Comparison of ENCODE assay signal across 10 cellular contexts in the genomic region with DNA sequence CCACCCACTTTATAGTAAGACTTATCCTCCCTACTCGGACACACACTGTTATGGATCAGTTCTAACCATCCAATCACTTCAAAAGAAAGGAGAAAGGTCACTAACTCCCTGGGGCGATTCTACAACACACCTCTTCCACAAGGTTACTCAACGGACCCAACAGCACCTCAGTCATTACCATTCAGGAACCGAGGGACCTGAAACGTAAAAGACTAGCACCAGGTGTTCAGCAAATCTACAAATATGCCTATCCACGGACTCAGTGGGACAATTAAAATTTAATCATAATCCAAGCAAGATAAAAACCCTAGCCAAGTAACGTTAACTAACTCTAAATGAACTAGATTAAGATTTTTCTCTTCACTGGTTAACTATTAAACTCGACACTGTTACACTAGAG. TPM values are rescaled to one million over a fixed set of nuclear protein-coding genes. Genes with fewer than 3 reads are reported as not detected.
DNase-seq lines count a peak whose midpoint lies in the region; ATAC-seq, FAIRE-seq and TF ChIP-seq lines count a peak whose summit lies in the region.
"Had no signal": no experiment of that assay in that cellular context is flagged by ENCODE, and none has a peak within 500 bp of the region (broad histone marks: within the 10 kb centered on the region; RNA-seq: fewer than 3 reads in every experiment).

No MANE protein-coding gene starts in this region.

- no peak overlapping the region for H2AFZ ChIP-seq in fibroblast of lung (ENCODE audit: low read length)

- no peaks in the 10 kb centered on the region for H3K27me3 ChIP-seq in fibroblast of lung (ENCODE audit: control insufficient read depth, insufficient read depth, low read length)
- H3K27me3 ChIP-seq in psoas muscle (ENCODE audit: insufficient read depth in 3 of 3, low read length in 2 of 3): no peaks in the 10 kb centered on the region

- H3K9me3 ChIP-seq in fibroblast of lung (ENCODE audit: control insufficient read depth, insufficient read depth, low read depth, low read length): no peaks in the 10 kb centered on the region
- H3K9me3 ChIP-seq in psoas muscle: no peaks in the 10 kb centered on the region

- peaks cover 4% of the 10 kb centered on the region for H4K20me1 ChIP-seq in fibroblast of lung (ENCODE audit: control insufficient read depth, extremely low read depth, insufficient read depth, low read length)

- peak overlapping the region; percentile 82 for H3K4me2 ChIP-seq in fibroblast of lung (ENCODE audit: extremely low read depth, insufficient read depth, low read length)

- peak overlapping the region; percentile 86 for H3K4me3 ChIP-seq in GM12864 (ENCODE audit: low read depth, low read length)
- H3K4me3 ChIP-seq in fibroblast of lung (replicated peaks in 1 of 4; ENCODE audit: control extremely low read depth in 1 of 4, insufficient read depth in 1 of 4, low read depth in 3 of 4, low read length in 4 of 4): peak overlapping the region; percentile 63 to 99 (median 94)
- peak overlapping the region; percentile 76 for H3K4me3 ChIP-seq in psoas muscle

- peaks cover 82% of the 10 kb centered on the region for H3K79me2 ChIP-seq in fibroblast of lung (ENCODE audit: control insufficient read depth, insufficient read depth, low read length)

- DNase-seq in GM12864 (ENCODE audit: low read depth) (no peak), RCC 7860 (ENCODE audit: low spot score) (peak; percentile 9), fibroblast of lung (ENCODE audit: low read depth in 2 of 2) (no peak), psoas muscle (no peak), iPS-NIHi11 (ENCODE audit: low spot score) (no peak), D721Med (ENCODE audit: insufficient read length, low spot score) (no peak), mesenteric fat pad (ENCODE audit: low spot score) (no peak)

- ATAC-seq in psoas muscle (no peak), GM21717 (IDR thresholded peaks at IDR 0.05; ENCODE audit: unreplicated experiment) (no peak)

- H3K4me1 ChIP-seq in fibroblast of lung (ENCODE audit: control insufficient read depth, extremely low read depth, insufficient read depth, low read length) (peaks cover 2% of the 10 kb centered on the region), psoas muscle (peaks cover 36% of the 10 kb centered on the region)

- H3K9ac ChIP-seq in fibroblast of lung (ENCODE audit: insufficient read depth, low read length): peak overlapping the region; percentile 85

- peak overlapping the region; percentile 92 for H3K27ac ChIP-seq in fibroblast of lung (ENCODE audit: insufficient read depth, low read length)
- peak overlapping the region; percentile 98 for H3K27ac ChIP-seq in psoas muscle

- TF ChIP-seq CTCF in GM12864 (IDR thresholded peaks at IDR 0.05; ENCODE audit: low read depth, low read length, missing control alignments) (no peak), fibroblast of lung (conservative IDR thresholded peaks at IDR 0.05 in 1 of 2, IDR thresholded peaks at IDR 0.05 in 1 of 2; ENCODE audit: low read depth in 1 of 2, low read length in 2 of 2) (no peak), psoas muscle (IDR thresholded peaks at IDR 0.05) (no peak), D721Med (IDR thresholded peaks at IDR 0.05; ENCODE audit: insufficient read depth, missing control alignments) (no peak)

- FAIRE-seq in RCC 7860 (lab: Jason Lieb, UNC) (no peak), D721Med (lab: Jason Lieb, UNC) (no peak)

- 0 to 1% (median 1%) methylated on average over 8 of the region's 8 CpGs for WGBS in psoas muscle, 3 donors

- peaks cover 8% of the 10 kb centered on the region for H3K36me3 ChIP-seq in fibroblast of lung (ENCODE audit: control insufficient read depth, insufficient read depth, low read length)
- H3K36me3 ChIP-seq in psoas muscle (ENCODE audit: insufficient read depth in 1 of 2, low read depth in 1 of 2): peaks cover 8 to 42% of the 10 kb centered on the region in 2 donors

- intact Hi-C loops in psoas muscle (cut with DNase I): loop anchor here (5.0 kb wide), 2 partner anchors 37 to 42 kb away; a partner anchor contains a TSS

RNA-seq across cellular contexts. Expression of a gene that starts 1.6 kb away (rescaled TPM):
- total RNA-seq in fibroblast of lung (9.2 and 14.5 TPM in 2 replicates), psoas muscle (10 to 100 TPM; 27.2 to 39.7 (median 31.4) TPM), mesenteric fat pad (37.7 TPM)
- polyA plus RNA-seq in fibroblast of lung (18.8 and 26.4 TPM in 2 replicates), psoas muscle (10 to 100 TPM; 23.8 to 35.1 (median 25.0) TPM)
- 56.0 and 65.2 TPM in 2 replicates for polyA plus RNA-seq in fibroblast of lung (2012)
- polyA minus RNA-seq in fibroblast of lung (ENCODE audit: low replicate concordance): 15.6 and 16.1 TPM in 2 replicates

RNA-seq across cellular contexts. Expression of a gene that starts 2.6 kb away (rescaled TPM):
- total RNA-seq in fibroblast of lung (32.4 and 44.4 TPM in 2 replicates), psoas muscle (10 to 100 TPM; 14.8 to 19.6 (median 16.4) TPM), mesenteric fat pad (23.0 TPM)
- polyA plus RNA-seq in fibroblast of lung (26.1 and 27.3 TPM in 2 replicates), psoas muscle (10 to 100 TPM; 20.2 to 30.4 (median 28.2) TPM)
- 31.7 and 33.3 TPM in 2 replicates for polyA plus RNA-seq in fibroblast of lung (2012)
- polyA minus RNA-seq in fibroblast of lung (ENCODE audit: low replicate concordance): 23.4 and 23.7 TPM in 2 replicates

RNA-seq across cellular contexts. Expression of a gene that starts 18.2 kb away (rescaled TPM):
- total RNA-seq in fibroblast of lung (not detected in 2 replicates), psoas muscle (not detected), mesenteric fat pad (not detected)
- polyA plus RNA-seq in fibroblast of lung (0.07 TPM in 1 of 2 replicates, not detected in the other), psoas muscle (under 1 TPM in 2 of 3 donors, not detected in 1; 0.10 to 0.39 TPM)
- polyA plus RNA-seq in fibroblast of lung (2012): 0.14 and 0.15 TPM in 2 replicates
- polyA minus RNA-seq in fibroblast of lung (ENCODE audit: low replicate concordance): not detected in 2 replicates
- total RNA-seq: HT1080, pulmonary artery endothelial cell had no signal

RNA-seq across cellular contexts. Expression of a gene that starts 18.5 kb away (rescaled TPM):
- total RNA-seq in fibroblast of lung (37.8 and 62.1 TPM in 2 replicates), psoas muscle (10 to 100 TPM; 17.0 to 45.4 (median 29.0) TPM), mesenteric fat pad (41.9 TPM)
- polyA plus RNA-seq in fibroblast of lung (35.5 and 54.0 TPM in 2 replicates), psoas muscle (100 to 1,000 TPM in 1 of 3 donors, 10 to 100 TPM in 2; 61.5 to 174 (median 63.5) TPM)
- 33.6 and 47.4 TPM in 2 replicates for polyA plus RNA-seq in fibroblast of lung (2012)
- 319 and 376 TPM in 2 replicates for polyA minus RNA-seq in fibroblast of lung (ENCODE audit: low replicate concordance)

RNA-seq across cellular contexts. Expression of a gene that starts 28.3 kb away (rescaled TPM):
- total RNA-seq in fibroblast of lung: 13.4 and 14.4 TPM in 2 replicates
- 6.2 and 6.8 TPM in 2 replicates for polyA plus RNA-seq in fibroblast of lung
- polyA plus RNA-seq in fibroblast of lung (2012): 2.3 and 3.6 TPM in 2 replicates
- 13.5 and 18.3 TPM in 2 replicates for polyA minus RNA-seq in fibroblast of lung (ENCODE audit: low replicate concordance)
- 1 to 10 TPM; 5.4 to 8.7 (median 6.5) TPM for total RNA-seq in psoas muscle
- polyA plus RNA-seq in psoas muscle: 1 to 10 TPM; 1.5 to 3.5 (median 2.1) TPM
- 6.1 TPM for total RNA-seq in mesenteric fat pad
